23 cellular contexts compared by ENCODE assay signal in the genomic region with DNA sequence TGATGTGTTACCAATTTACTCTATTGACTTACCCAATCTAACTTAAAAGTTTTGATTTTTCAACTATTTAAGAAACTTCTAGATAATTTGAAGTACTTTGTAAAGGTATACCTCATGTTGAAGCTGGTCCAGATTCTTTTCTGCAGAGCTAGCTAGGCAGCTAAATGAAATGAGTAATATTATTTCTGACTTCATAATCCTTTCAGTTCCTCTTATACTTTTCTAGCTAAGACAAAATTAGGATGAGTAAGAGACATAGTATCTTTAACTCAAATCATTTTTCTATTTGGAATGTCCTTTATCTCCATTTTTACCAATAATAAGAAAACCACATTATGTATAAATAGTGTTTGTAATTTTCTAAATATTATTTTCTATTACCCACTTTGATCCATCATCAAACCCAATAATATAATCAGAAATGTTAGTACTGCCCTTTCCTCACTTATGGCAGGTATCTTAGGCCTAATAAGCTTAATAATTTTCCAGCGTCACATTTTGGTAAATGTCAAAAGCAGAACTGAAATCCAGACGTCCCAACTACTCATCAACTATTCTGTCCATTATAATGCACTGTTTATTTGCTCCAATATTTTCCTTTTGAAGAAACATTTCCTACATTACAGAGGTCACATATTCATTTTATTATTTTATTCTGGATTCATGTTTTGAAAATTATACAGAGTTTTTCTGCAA.
DNase-seq lines count a peak whose midpoint lies in the region; ATAC-seq and TF ChIP-seq lines count a peak whose summit lies in the region.
"Had no signal": no experiment of that assay in that cellular context is flagged by ENCODE, and none has a peak within 500 bp of the region (broad histone marks: within the 10 kb centered on the region; RNA-seq: fewer than 3 reads in every experiment).

No MANE protein-coding gene starts in this region.

- peak; percentile 59 for ATAC-seq in GM18867 (IDR thresholded peaks at IDR 0.05; ENCODE audit: unreplicated experiment)
- ATAC-seq in HG03354 (IDR thresholded peaks at IDR 0.05; ENCODE audit: poor library complexity, severe bottlenecking, unreplicated experiment): peak; percentile 72
- ATAC-seq in stimulated activated naive B cell treated with anti-CD40 and anti-IgM and Interleukin-4, amounts not matched to agents 10 μg/mL and 1 μg/mL and 100 μg/mL, for 72 hours (replicated peaks): peak; percentile 60 to 71
- no peak for ATAC-seq in HG03108 (IDR thresholded peaks at IDR 0.05; ENCODE audit: unreplicated experiment)
- ATAC-seq: GM23338; naive thymus-derived CD4-positive, alpha-beta T cell; sciatic nerve; stimulated activated memory B cell treated with anti-CD40 and anti-IgM and Interleukin-4, amounts not matched to agents 10 μg/mL and 1 μg/mL and 100 μg/mL, for 72 hours had no signal

- no peak overlapping the region for H3K4me3 Mint-ChIP-seq in stimulated activated naive B cell treated with anti-CD40 and anti-IgM and Interleukin-4, amounts not matched to agents 10 μg/mL and 1 μg/mL and 100 μg/mL, for 72 hours
- H3K4me3 Mint-ChIP-seq: activated CD4-positive, alpha-beta memory T cell treated with anti-CD3 and anti-CD28 coated beads for 36 hours; activated T-cell treated with anti-CD3 and anti-CD28 coated beads, Interleukin-2, amount 50 U/mL, for 24 hours; GM23338; naive thymus-derived CD4-positive, alpha-beta T cell; stimulated activated memory B cell treated with anti-CD40 and anti-IgM and Interleukin-4, amounts not matched to agents 10 μg/mL and 1 μg/mL and 100 μg/mL, for 72 hours; T-helper 1 cell treated with Interleukin-12 subunit alpha and Interleukin-12 subunit beta and Interleukin-4 antibody, amounts not matched to agents 30 μg/mL and 1 μg/mL, for 36 hours had no signal

- H3F3A ChIP-seq in GM23248 (ENCODE audit: insufficient read depth): no peaks in the 10 kb centered on the region

- H3K9me3 Mint-ChIP-seq in stimulated activated naive B cell treated with anti-CD40 and anti-IgM and Interleukin-4, amounts not matched to agents 10 μg/mL and 1 μg/mL and 100 μg/mL, for 72 hours: peaks cover 0 to 9% of the 10 kb centered on the region in 2 donors
- H3K9me3 Mint-ChIP-seq: activated T-cell treated with anti-CD3 and anti-CD28 coated beads, Interleukin-2, amount 50 U/mL, for 24 hours; GM23338; stimulated activated memory B cell treated with anti-CD40 and anti-IgM and Interleukin-4, amounts not matched to agents 10 μg/mL and 1 μg/mL and 100 μg/mL, for 72 hours; T-helper 1 cell treated with Interleukin-12 subunit alpha and Interleukin-12 subunit beta and Interleukin-4 antibody, amounts not matched to agents 30 μg/mL and 1 μg/mL, for 36 hours had no signal

- H3K36me3 ChIP-seq in GM23248 (ENCODE audit: low read depth) (no peaks in the 10 kb centered on the region), Peyer's patch (no peaks in the 10 kb centered on the region)
- H3K36me3 ChIP-seq: ascending aorta had no signal

- in situ Hi-C loops in GM23248 (cut with MboI): no loop called here

- DNase-seq in GM23248 (peak; percentile 16), Peyer's patch (no peak), posterior cingulate gyrus (no peak)
- no peak for DNase-seq in stimulated activated naive B cell treated with anti-CD40 and anti-IgM and Interleukin-4, amounts not matched to agents 10 μg/mL and 1 μg/mL and 100 μg/mL, for 72 hours
- DNase-seq: activated CD4-positive, alpha-beta memory T cell treated with anti-CD3 and anti-CD28 coated beads for 36 hours; activated naive CD4-positive, alpha-beta T cell treated with Interleukin-2 at 50 U/mL for 16 hours; activated T-cell treated with anti-CD3 and anti-CD28 coated beads, Interleukin-2, amount 50 U/mL, for 24 hours; Karpas-422; mesendoderm; naive thymus-derived CD4-positive, alpha-beta T cell; NCI-H1092; NCI-H2081 treated with DMSO at 0.1 percent for 48 hours; NCI-H510A; SHP77 had no signal

- TF ChIP-seq POLR2A in Peyer's patch (IDR thresholded peaks at IDR 0.05): no peak

- peaks cover 0 to 8% of the 10 kb centered on the region in 2 donors for H3K4me1 Mint-ChIP-seq in stimulated activated naive B cell treated with anti-CD40 and anti-IgM and Interleukin-4, amounts not matched to agents 10 μg/mL and 1 μg/mL and 100 μg/mL, for 72 hours
- H3K4me1 Mint-ChIP-seq: naive thymus-derived CD4-positive, alpha-beta T cell; stimulated activated memory B cell treated with anti-CD40 and anti-IgM and Interleukin-4, amounts not matched to agents 10 μg/mL and 1 μg/mL and 100 μg/mL, for 72 hours had no signal

- H3K9me3 ChIP-seq in GM23248 (ENCODE audit: low read depth): no peaks in the 10 kb centered on the region
- no peaks in the 10 kb centered on the region for H3K9me3 ChIP-seq in Peyer's patch
- H3K9me3 ChIP-seq: ascending aorta had no signal

- H3K4me3 ChIP-seq in GM23248 (no peak overlapping the region), Peyer's patch (no peak overlapping the region)
- H3K4me3 ChIP-seq: ascending aorta, GM23338 had no signal

- H3K27me3 Mint-ChIP-seq in stimulated activated naive B cell treated with anti-CD40 and anti-IgM and Interleukin-4, amounts not matched to agents 10 μg/mL and 1 μg/mL and 100 μg/mL, for 72 hours: peaks cover 0 to 4% of the 10 kb centered on the region in 2 donors
- H3K27me3 Mint-ChIP-seq: activated CD4-positive, alpha-beta memory T cell treated with anti-CD3 and anti-CD28 coated beads for 36 hours; activated T-cell treated with anti-CD3 and anti-CD28 coated beads, Interleukin-2, amount 50 U/mL, for 24 hours; stimulated activated memory B cell treated with anti-CD40 and anti-IgM and Interleukin-4, amounts not matched to agents 10 μg/mL and 1 μg/mL and 100 μg/mL, for 72 hours had no signal

- TF ChIP-seq CTCF in Peyer's patch (IDR thresholded peaks at IDR 0.05): no peak

- H3K27ac ChIP-seq in GM23248 (no peak overlapping the region), Peyer's patch (no peak overlapping the region)
- H3K27ac ChIP-seq: ascending aorta, parathyroid adenoma had no signal

- H4K20me1 ChIP-seq in GM23248 (ENCODE audit: insufficient read depth): no peaks in the 10 kb centered on the region

- no peak overlapping the region for H3K9ac ChIP-seq in GM23248
- H3K9ac ChIP-seq: parathyroid adenoma had no signal

- no peaks in the 10 kb centered on the region for H3K9me2 ChIP-seq in GM23248 (ENCODE audit: insufficient read depth)

- H3K27me3 ChIP-seq in GM23248 (replicated peaks; ENCODE audit: insufficient read depth) (no peaks in the 10 kb centered on the region), Peyer's patch (no peaks in the 10 kb centered on the region)
- H3K27me3 ChIP-seq: ascending aorta had no signal

- H3K27ac Mint-ChIP-seq in stimulated activated naive B cell treated with anti-CD40 and anti-IgM and Interleukin-4, amounts not matched to agents 10 μg/mL and 1 μg/mL and 100 μg/mL, for 72 hours: no peak overlapping the region
- H3K27ac Mint-ChIP-seq: activated CD4-positive, alpha-beta memory T cell treated with anti-CD3 and anti-CD28 coated beads for 36 hours; activated T-cell treated with anti-CD3 and anti-CD28 coated beads, Interleukin-2, amount 50 U/mL, for 24 hours; GM23338; naive thymus-derived CD4-positive, alpha-beta T cell; stimulated activated memory B cell treated with anti-CD40 and anti-IgM and Interleukin-4, amounts not matched to agents 10 μg/mL and 1 μg/mL and 100 μg/mL, for 72 hours; T-helper 1 cell treated with Interleukin-12 subunit alpha and Interleukin-12 subunit beta and Interleukin-4 antibody, amounts not matched to agents 30 μg/mL and 1 μg/mL, for 36 hours had no signal

- intact Hi-C loops in posterior cingulate gyrus (cut with DNase I): no loop called here

- H3K79me2 ChIP-seq in GM23248 (ENCODE audit: insufficient read depth): no peaks in the 10 kb centered on the region
- H3K79me2 ChIP-seq: parathyroid adenoma had no signal

- H2AFZ ChIP-seq in GM23248: no peak overlapping the region
- H2AFZ ChIP-seq: GM23338, parathyroid adenoma had no signal

- H3K4me1 ChIP-seq in GM23248 (ENCODE audit: insufficient read depth): 0 out of 2 replicates have a peak, but pooled peaks cover 2% of the 10 kb centered on the region
- H3K4me1 ChIP-seq in Peyer's patch: no peaks in the 10 kb centered on the region
- H3K4me1 ChIP-seq: ascending aorta, parathyroid adenoma had no signal

- no peaks in the 10 kb centered on the region for H3K36me3 Mint-ChIP-seq in stimulated activated naive B cell treated with anti-CD40 and anti-IgM and Interleukin-4, amounts not matched to agents 10 μg/mL and 1 μg/mL and 100 μg/mL, for 72 hours
- H3K36me3 Mint-ChIP-seq: activated CD4-positive, alpha-beta memory T cell treated with anti-CD3 and anti-CD28 coated beads for 36 hours; naive thymus-derived CD4-positive, alpha-beta T cell; stimulated activated memory B cell treated with anti-CD40 and anti-IgM and Interleukin-4, amounts not matched to agents 10 μg/mL and 1 μg/mL and 100 μg/mL, for 72 hours had no signal

- no peak overlapping the region for H3K4me2 ChIP-seq in GM23248 (ENCODE audit: unreplicated experiment)
- H3K4me2 ChIP-seq: GM23338 had no signal

- 47 to 51% methylated on average over 2 of the region's 2 CpGs for WGBS in GM23248 (ENCODE audit: low coverage in 1 of 2, low lambda C conversion rate in 2 of 2, missing lambda C conversion rate in 2 of 2), 2 experiments
